16 cellular contexts compared by ENCODE assay signal in the genomic region with DNA sequence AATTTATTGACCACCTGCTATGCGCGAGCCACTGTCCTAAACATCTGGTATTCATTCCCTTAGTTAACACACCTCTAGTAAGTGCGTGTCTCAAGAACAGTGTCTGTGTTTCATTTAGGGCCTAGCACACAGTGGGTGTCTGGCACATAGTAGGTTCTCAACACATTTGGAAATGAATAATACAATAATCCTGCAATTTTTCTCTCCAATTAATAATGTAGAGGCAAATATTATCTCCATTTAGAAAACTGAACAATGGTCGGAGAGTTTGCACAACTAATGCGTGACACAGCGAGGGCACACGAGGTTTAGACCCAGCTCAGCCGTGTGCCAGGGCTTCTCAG. TPM values are rescaled to one million over a fixed set of nuclear protein-coding genes. Genes with fewer than 3 reads are reported as not detected.
DNase-seq lines count a peak whose midpoint lies in the region; ATAC-seq, FAIRE-seq and TF ChIP-seq lines count a peak whose summit lies in the region.
"Had no signal": no experiment of that assay in that cellular context is flagged by ENCODE, and none has a peak within 500 bp of the region (broad histone marks: within the 10 kb centered on the region; RNA-seq: fewer than 3 reads in every experiment).

No MANE protein-coding gene starts in this region.

- H3K36me3 Mint-ChIP-seq in dendritic cell treated with granulocyte-macrophage colony-stimulating factor and Interleukin-4, amounts not matched to agents 40 ng/mL and 50 ng/mL, for 4 days (ENCODE audit: low read depth) = no peaks in the 10 kb centered on the region
- H3K36me3 Mint-ChIP-seq: memory B cell, type B pancreatic cell had no signal

- intact Hi-C loops in HepG2 (cut with micrococcal nuclease; ENCODE audit: unreplicated experiment) = loop anchor here (1.0 to 2.0 kb wide), 3 partner anchors 74 to 310 kb away; no protein-coding TSS in a partner anchor
- intact Hi-C loops in right lobe of liver (cut with DNase I) = loop anchor here in 1 of 2 donors (10.0 kb wide), 1 partner anchor 312 kb away; no protein-coding TSS in a partner anchor
- intact Hi-C loops in dendritic cell treated with granulocyte-macrophage colony-stimulating factor and Interleukin-4, amounts not matched to agents 40 ng/mL and 50 ng/mL, for 4 days (cut with micrococcal nuclease) = loop anchor here (1.0 to 2.0 kb wide), 3 partner anchors 56 to 122 kb away; a partner anchor contains a TSS

- POLR2A ChIA-PET in HepG2 (lab: Yijun Ruan, JAX) = no interaction called here

- H3K27ac Mint-ChIP-seq in dendritic cell treated with granulocyte-macrophage colony-stimulating factor and Interleukin-4, amounts not matched to agents 40 ng/mL and 50 ng/mL, for 4 days = peak overlapping the region; percentile 40
- H3K27ac Mint-ChIP-seq: HFFc6, memory B cell had no signal

- no peaks in the 10 kb centered on the region for H3K4me1 ChIP-seq in HepG2 (ENCODE audit: insufficient read depth, low read length)
- no peaks in the 10 kb centered on the region for H3K4me1 ChIP-seq in right lobe of liver
- peaks cover 69% of the 10 kb centered on the region for H3K4me1 ChIP-seq in OCI-LY3 (ENCODE audit: low read length)

- CTCF ChIA-PET in HepG2 (lab: Yijun Ruan, JAX; ENCODE audit: low intra/inter-chr PET ratio, low total read pairs) = interaction anchor here (1.1 to 3.6 kb wide), 5 partner anchors 10 to 310 kb away, joined by 3 to 67 read pairs (median 11); no protein-coding TSS in a partner anchor

- H3K27me3 ChIP-seq in HepG2 (ENCODE audit: control insufficient read depth in 1 of 2, insufficient read depth in 2 of 2, low read length in 2 of 2) (peaks cover 1 to 22% of the 10 kb centered on the region in 2 experiments; a peak in 3 of 5 replicates), right lobe of liver (no peaks in the 10 kb centered on the region), OCI-LY3 (ENCODE audit: low read depth, low read length) (no peaks in the 10 kb centered on the region)

- no peak overlapping the region for H3K4me3 Mint-ChIP-seq in dendritic cell treated with granulocyte-macrophage colony-stimulating factor and Interleukin-4, amounts not matched to agents 40 ng/mL and 50 ng/mL, for 4 days

- H3K9ac ChIP-seq in HepG2 (ENCODE audit: insufficient read depth, low read depth, low read length) = no peak overlapping the region
- H3K9ac ChIP-seq in OCI-LY3 (ENCODE audit: low read length) = peak overlapping the region; percentile 49
- H3K9ac ChIP-seq: parathyroid adenoma had no signal

- no peak for FAIRE-seq in HepG2 (lab: Jason Lieb, UNC)
- FAIRE-seq: bronchial epithelial cell had no signal

- H3K27me3 Mint-ChIP-seq in dendritic cell treated with granulocyte-macrophage colony-stimulating factor and Interleukin-4, amounts not matched to agents 40 ng/mL and 50 ng/mL, for 4 days = peaks cover 3% of the 10 kb centered on the region
- H3K27me3 Mint-ChIP-seq: memory B cell, naive B cell had no signal

- ATAC-seq in HepG2 = no peak
- no peak for ATAC-seq in right lobe of liver
- no peak for ATAC-seq in GM18511 (IDR thresholded peaks at IDR 0.05; ENCODE audit: unreplicated experiment)
- no peak for ATAC-seq in HG02798 (IDR thresholded peaks at IDR 0.05; ENCODE audit: poor library complexity, unreplicated experiment)

- TF ChIP-seq RAD21 in HepG2 (CRISPR knock-in tag; IDR thresholded peaks at IDR 0.05) = no peak

- TF ChIP-seq POLR2A in HepG2 (IDR thresholded peaks at IDR 0.05; ENCODE audit: insufficient read depth in 1 of 2, low read depth in 2 of 2, low read length in 2 of 2) (no peak), right lobe of liver (IDR thresholded peaks at IDR 0.05) (no peak)

- WGBS in HepG2 (ENCODE audit: low lambda C conversion rate) = 76% methylated on average over 8 of the region's 8 CpGs
- 61% methylated on average over 8 of the region's 8 CpGs for WGBS in right lobe of liver (ENCODE audit: insufficient coverage, low coverage, low lambda C conversion rate, missing lambda C conversion rate)

- H3K4me3 ChIP-seq in HepG2 (replicated peaks in 1 of 3; ENCODE audit: insufficient read depth in 1 of 3, low read depth in 2 of 3, low read length in 3 of 3) (no peak overlapping the region), right lobe of liver (no peak overlapping the region), OCI-LY3 (ENCODE audit: low read length) (peak overlapping the region; percentile 68)
- H3K4me3 ChIP-seq: SK-N-MC had no signal

- H2AFZ ChIP-seq in HepG2 (ENCODE audit: low read length) (no peak overlapping the region), OCI-LY3 (ENCODE audit: low read depth, low read length) (peak overlapping the region; percentile 67; the same call in 1 of the 2 replicates)

- no peaks in the 10 kb centered on the region for H3K9me3 Mint-ChIP-seq in dendritic cell treated with granulocyte-macrophage colony-stimulating factor and Interleukin-4, amounts not matched to agents 40 ng/mL and 50 ng/mL, for 4 days
- H3K9me3 Mint-ChIP-seq: HFFc6, memory B cell, type B pancreatic cell had no signal

- H3K4me2 ChIP-seq in HepG2 (ENCODE audit: low read depth, low read length) (no peak overlapping the region), OCI-LY3 (ENCODE audit: low read length) (peak overlapping the region; percentile 79)

- no peak overlapping the region for H3K27ac ChIP-seq in HepG2 (ENCODE audit: extremely low read length, insufficient read depth, low read length)
- H3K27ac ChIP-seq in right lobe of liver = no peak overlapping the region
- no peak overlapping the region for H3K27ac ChIP-seq in OCI-LY3 (ENCODE audit: low read length)
- H3K27ac ChIP-seq: parathyroid adenoma, SK-N-MC had no signal

- H3K4me1 Mint-ChIP-seq in dendritic cell treated with granulocyte-macrophage colony-stimulating factor and Interleukin-4, amounts not matched to agents 40 ng/mL and 50 ng/mL, for 4 days (ENCODE audit: low read depth) = peaks cover 59% of the 10 kb centered on the region

- no peaks in the 10 kb centered on the region for H4K20me1 ChIP-seq in HepG2 (ENCODE audit: insufficient read depth, low read length)
- H4K20me1 ChIP-seq in OCI-LY3 (ENCODE audit: insufficient read depth, low read length) = no peaks in the 10 kb centered on the region

- H3K36me3 ChIP-seq in HepG2 (replicated peaks in 1 of 2; ENCODE audit: control insufficient read depth in 1 of 2, insufficient read depth in 2 of 2, low read length in 2 of 2) (no peaks in the 10 kb centered on the region), right lobe of liver (no peaks in the 10 kb centered on the region), OCI-LY3 (replicated peaks; ENCODE audit: low read depth, low read length) (no peaks in the 10 kb centered on the region)

- no peak for TF ChIP-seq EP300 in HepG2 (IDR thresholded peaks at IDR 0.05; ENCODE audit: low read depth in 2 of 2, low read length in 2 of 2)
- no peak for TF ChIP-seq EP300 in HepG2 (CRISPR knock-in tag; IDR thresholded peaks at IDR 0.05; ENCODE audit: borderline replicate concordance)

- in situ Hi-C loops in HepG2 (cut with HindIII; ENCODE audit: extremely low pct_ligation_motif_present, low pct_unique_long_range_greater_than_20kb) = loop anchor here (5.0 to 10.0 kb wide), 3 partner anchors 74 to 309 kb away; no protein-coding TSS in a partner anchor

- no TSS peak for BruUV-seq in HepG2 (replicated peaks; lab: Mats Ljungman, UMichigan)

- TF ChIP-seq CTCF in HepG2 (CRISPR knock-in tag; IDR thresholded peaks at IDR 0.05) (no peak), right lobe of liver (IDR thresholded peaks at IDR 0.05) (no peak), OCI-LY3 (IDR thresholded peaks at IDR 0.05; ENCODE audit: low read depth, low read length) (no peak)

- H3K9me3 ChIP-seq in HepG2 (ENCODE audit: low read length) (no peaks in the 10 kb centered on the region), right lobe of liver (no peaks in the 10 kb centered on the region), OCI-LY3 (ENCODE audit: insufficient read depth, low read length) (no peaks in the 10 kb centered on the region)

- DNase-seq in HepG2 (ENCODE audit: low spot score) (no peak), right lobe of liver (no peak), 8988T (no peak)
- DNase-seq in stimulated activated CD4-positive, alpha-beta T cell treated with anti-CD3 and anti-CD28 coated beads, Interleukin-4, amount 100 ng/mL, for 4 hours = no peak

- no peaks in the 10 kb centered on the region for H3K79me2 ChIP-seq in HepG2 (ENCODE audit: insufficient read depth, low read length)
- H3K79me2 ChIP-seq in OCI-LY3 (ENCODE audit: low read length) = no peaks in the 10 kb centered on the region
- H3K79me2 ChIP-seq: parathyroid adenoma had no signal

RNA-seq across cellular contexts. Expression of a gene that starts 4.0 kb away (rescaled TPM):
- not detected in 2 replicates for total RNA-seq in HepG2 (2016; rRNA removed; fragmentation: Illumina TruSeq; extraction: Trizol)
- total RNA-seq in HepG2 (2016; cell fraction: cytosol; rRNA removed; fragmentation: Illumina TruSeq; extraction: Trizol; ENCODE audit: low read depth) = not detected in 2 replicates
- total RNA-seq in HepG2 (2016; cell fraction: insoluble cytoplasmic fraction; rRNA removed; fragmentation: Illumina TruSeq; extraction: Trizol) = not detected in 2 replicates
- not detected in 2 replicates for total RNA-seq in HepG2 (2016; cell fraction: membrane; rRNA removed; fragmentation: Illumina TruSeq; extraction: Trizol)
- not detected in 2 replicates for total RNA-seq in HepG2 (2016; cell fraction: nucleus; rRNA removed; fragmentation: Illumina TruSeq; extraction: Trizol)
- polyA plus RNA-seq in HepG2 (2011; rRNA removed) = not detected in 2 replicates
- polyA plus RNA-seq in HepG2 (2011; cell fraction: cytosol; rRNA removed) = 0.04 TPM in 2 replicates
- 0.23 TPM in 1 of 2 replicates, not detected in the other for polyA plus RNA-seq in HepG2 (2011; cell fraction: nucleus; rRNA removed)
- polyA plus RNA-seq in HepG2 (2012) = not detected in 2 replicates
- polyA plus RNA-seq in HepG2 (2016; cell fraction: cytosol; fragmentation: Illumina TruSeq; extraction: Trizol; ENCODE audit: low read depth) = not detected in 2 replicates
- polyA plus RNA-seq in HepG2 (2016; cell fraction: insoluble cytoplasmic fraction; fragmentation: Illumina TruSeq; extraction: Trizol; ENCODE audit: low read depth) = not detected in 2 replicates
- not detected in 2 replicates for polyA plus RNA-seq in HepG2 (2016; cell fraction: membrane; fragmentation: Illumina TruSeq; extraction: Trizol; ENCODE audit: low read depth)
- not detected in 2 replicates for polyA plus RNA-seq in HepG2 (2016; cell fraction: nucleus; fragmentation: Illumina TruSeq; extraction: Trizol; ENCODE audit: insufficient read depth, low read depth)
- 0.23 TPM in 1 of 2 replicates, not detected in the other for polyA minus RNA-seq in HepG2 (2011; rRNA and poly(A)+ RNA removed; ENCODE audit: low replicate concordance)
- polyA minus RNA-seq in HepG2 (2011; cell fraction: cytosol; rRNA and poly(A)+ RNA removed) = not detected in 2 replicates
- polyA minus RNA-seq in HepG2 (2011; cell fraction: nucleus; rRNA and poly(A)+ RNA removed) = not detected in 2 replicates
- total RNA-seq in right lobe of liver = 1 to 10 TPM; 2.3 to 6.2 (median 4.0) TPM
- total RNA-seq: bronchial epithelial cell, G401, HFFc6 had no signal

RNA-seq across cellular contexts. Expression of a gene that starts 39.9 kb away (rescaled TPM):
- not detected in 2 replicates for total RNA-seq in HepG2 (2016; rRNA removed; fragmentation: Illumina TruSeq; extraction: Trizol)
- total RNA-seq in HepG2 (2016; cell fraction: cytosol; rRNA removed; fragmentation: Illumina TruSeq; extraction: Trizol; ENCODE audit: low read depth) = not detected in 2 replicates
- not detected in 2 replicates for total RNA-seq in HepG2 (2016; cell fraction: insoluble cytoplasmic fraction; rRNA removed; fragmentation: Illumina TruSeq; extraction: Trizol)
- total RNA-seq in HepG2 (2016; cell fraction: membrane; rRNA removed; fragmentation: Illumina TruSeq; extraction: Trizol) = not detected in 2 replicates
- not detected in 2 replicates for total RNA-seq in HepG2 (2016; cell fraction: nucleus; rRNA removed; fragmentation: Illumina TruSeq; extraction: Trizol)
- polyA plus RNA-seq in HepG2 (2011; rRNA removed) = not detected in 2 replicates
- polyA plus RNA-seq in HepG2 (2011; cell fraction: cytosol; rRNA removed) = not detected in 2 replicates
- not detected in 2 replicates for polyA plus RNA-seq in HepG2 (2011; cell fraction: nucleus; rRNA removed)
- not detected in 2 replicates for polyA plus RNA-seq in HepG2 (2012)
- not detected in 2 replicates for polyA plus RNA-seq in HepG2 (2016; cell fraction: cytosol; fragmentation: Illumina TruSeq; extraction: Trizol; ENCODE audit: low read depth)
- not detected in 2 replicates for polyA plus RNA-seq in HepG2 (2016; cell fraction: insoluble cytoplasmic fraction; fragmentation: Illumina TruSeq; extraction: Trizol; ENCODE audit: low read depth)
- polyA plus RNA-seq in HepG2 (2016; cell fraction: membrane; fragmentation: Illumina TruSeq; extraction: Trizol; ENCODE audit: low read depth) = not detected in 2 replicates
- not detected in 2 replicates for polyA plus RNA-seq in HepG2 (2016; cell fraction: nucleus; fragmentation: Illumina TruSeq; extraction: Trizol; ENCODE audit: insufficient read depth, low read depth)
- polyA minus RNA-seq in HepG2 (2011; rRNA and poly(A)+ RNA removed; ENCODE audit: low replicate concordance) = not detected in 2 replicates
- polyA minus RNA-seq in HepG2 (2011; cell fraction: cytosol; rRNA and poly(A)+ RNA removed) = not detected in 2 replicates
- not detected in 2 replicates for polyA minus RNA-seq in HepG2 (2011; cell fraction: nucleus; rRNA and poly(A)+ RNA removed)
- 1 to 10 TPM in 3 of 6 experiments, under 1 TPM in 1, not detected in 2; 0.59 to 1.7 (median 1.4) TPM for total RNA-seq in right lobe of liver
- total RNA-seq: bronchial epithelial cell, G401, HFFc6 had no signal

RNA-seq across cellular contexts. Expression of a gene that starts 56.7 kb away (rescaled TPM):
- not detected in 2 replicates for total RNA-seq in HepG2 (2016; rRNA removed; fragmentation: Illumina TruSeq; extraction: Trizol)
- total RNA-seq in HepG2 (2016; cell fraction: cytosol; rRNA removed; fragmentation: Illumina TruSeq; extraction: Trizol; ENCODE audit: low read depth) = not detected in 2 replicates
- total RNA-seq in HepG2 (2016; cell fraction: insoluble cytoplasmic fraction; rRNA removed; fragmentation: Illumina TruSeq; extraction: Trizol) = not detected in 2 replicates
- not detected in 2 replicates for total RNA-seq in HepG2 (2016; cell fraction: membrane; rRNA removed; fragmentation: Illumina TruSeq; extraction: Trizol)
- not detected in 2 replicates for total RNA-seq in HepG2 (2016; cell fraction: nucleus; rRNA removed; fragmentation: Illumina TruSeq; extraction: Trizol)
- polyA plus RNA-seq in HepG2 (2011; rRNA removed) = not detected in 2 replicates
- not detected in 2 replicates for polyA plus RNA-seq in HepG2 (2011; cell fraction: cytosol; rRNA removed)
- polyA plus RNA-seq in HepG2 (2011; cell fraction: nucleus; rRNA removed) = not detected in 2 replicates
- polyA plus RNA-seq in HepG2 (2012) = not detected in 2 replicates
- not detected in 2 replicates for polyA plus RNA-seq in HepG2 (2016; cell fraction: cytosol; fragmentation: Illumina TruSeq; extraction: Trizol; ENCODE audit: low read depth)
- polyA plus RNA-seq in HepG2 (2016; cell fraction: insoluble cytoplasmic fraction; fragmentation: Illumina TruSeq; extraction: Trizol; ENCODE audit: low read depth) = not detected in 2 replicates
- polyA plus RNA-seq in HepG2 (2016; cell fraction: membrane; fragmentation: Illumina TruSeq; extraction: Trizol; ENCODE audit: low read depth) = not detected in 2 replicates
- polyA plus RNA-seq in HepG2 (2016; cell fraction: nucleus; fragmentation: Illumina TruSeq; extraction: Trizol; ENCODE audit: insufficient read depth, low read depth) = not detected in 2 replicates
- not detected in 2 replicates for polyA minus RNA-seq in HepG2 (2011; rRNA and poly(A)+ RNA removed; ENCODE audit: low replicate concordance)
- not detected in 2 replicates for polyA minus RNA-seq in HepG2 (2011; cell fraction: cytosol; rRNA and poly(A)+ RNA removed)
- not detected in 2 replicates for polyA minus RNA-seq in HepG2 (2011; cell fraction: nucleus; rRNA and poly(A)+ RNA removed)
- 1 to 10 TPM in 5 of 6 experiments, under 1 TPM in 1; 0.88 to 4.7 (median 2.4) TPM for total RNA-seq in right lobe of liver
- total RNA-seq: bronchial epithelial cell, G401 had no signal
